Comparison of ENCODE assay signal across 1 cellular context in genomic region chr6:143510991-143511891, GRCh38.
TF ChIP-seq lines count a peak whose summit lies in the region.

FUCA2 (minus strand) TSS chr6:143511720; CDS start chr6:143511634, 86 bp downstream.

TF ChIP-seq in K562, 482 proteins besides CTCF, POLR2A, EP300 and RAD21 (continued from another document and continues in another):
- TF ChIP-seq ZNF609 (CRISPR knock-in tag; IDR thresholded peaks at IDR 0.05; ENCODE audit: borderline replicate concordance) (no peak; the same call in 1 of the 2 replicates), KDM2B (CRISPR knock-in tag; IDR thresholded peaks at IDR 0.05) (0 out of 2 replicates have a peak, but pooled peaks have one; percentile 39), ARID2 (IDR thresholded peaks at IDR 0.05) (no peak), HEY1 (CRISPR knock-in tag; IDR thresholded peaks at IDR 0.05; ENCODE audit: borderline replicate concordance) (no peak), E2F4 (CRISPR knock-in tag; IDR thresholded peaks at IDR 0.05; ENCODE audit: low read depth) (no peak; the same call in 1 of the 2 replicates), ZNF124 (CRISPR knock-in tag; IDR thresholded peaks at IDR 0.05) (no peak), E2F1 (CRISPR knock-in tag; IDR thresholded peaks at IDR 0.05) (no peak), STAT5B (CRISPR knock-in tag; IDR thresholded peaks at IDR 0.05) (no peak), GATA2 (CRISPR knock-in tag; IDR thresholded peaks at IDR 0.05) (no peak), PRPF4 (IDR thresholded peaks at IDR 0.05; ENCODE audit: insufficient read depth, low read depth, low read length, poor library complexity, severe bottlenecking) (peak; percentile 63), RBM15 (IDR thresholded peaks at IDR 0.05; ENCODE audit: insufficient read depth, low read length) (no peak), ZNF232 (CRISPR knock-in tag; IDR thresholded peaks at IDR 0.05) (peak; percentile 91), HES1 (IDR thresholded peaks at IDR 0.05; ENCODE audit: low read depth) (no peak), SP1 (CRISPR knock-in tag; IDR thresholded peaks at IDR 0.05) (peak; percentile 47; the same call in 1 of the 2 replicates), DMBX1 (CRISPR knock-in tag; IDR thresholded peaks at IDR 0.05; ENCODE audit: borderline replicate concordance) (no peak), KLF6 (CRISPR knock-in tag; IDR thresholded peaks at IDR 0.05; ENCODE audit: borderline replicate concordance) (no peak; the same call in 1 of the 2 replicates), PHB (CRISPR knock-in tag; IDR thresholded peaks at IDR 0.05) (0 out of 2 replicates have a peak, but pooled peaks have one; percentile 8), KLF16 (IDR thresholded peaks at IDR 0.05) (no peak), TEAD4 (IDR thresholded peaks at IDR 0.05; ENCODE audit: low read length) (no peak; the same call in 1 of the 2 replicates), TEAD4 (CRISPR knock-in tag; IDR thresholded peaks at IDR 0.05; ENCODE audit: borderline replicate concordance) (peak; percentile 76; the same call in 1 of the 2 replicates), HSF4 (CRISPR knock-in tag; IDR thresholded peaks at IDR 0.05; ENCODE audit: borderline replicate concordance) (no peak), NFRKB (IDR thresholded peaks at IDR 0.05; ENCODE audit: low read depth) (peak; percentile 75), CEBPB (tag; IDR thresholded peaks at IDR 0.05) (no peak), BCLAF1 (IDR thresholded peaks at IDR 0.05; ENCODE audit: borderline replicate concordance in 1 of 2, control insufficient read depth in 1 of 2, low read depth in 2 of 2, low read length in 1 of 2) (peak in 1 of 2 experiments; percentile 41; a peak in 1 of 4 replicates), SPI1 (IDR thresholded peaks at IDR 0.05; ENCODE audit: borderline replicate concordance, low read depth, low read length) (no peak), HINFP (tag; conservative IDR thresholded peaks at IDR 0.05; ENCODE audit: low read depth) (no peak), ZKSCAN8 (CRISPR knock-in tag; IDR thresholded peaks at IDR 0.05) (no peak), GABPA (tag; conservative IDR thresholded peaks at IDR 0.05; ENCODE audit: low read depth) (peak; percentile 86), PURB (CRISPR knock-in tag; IDR thresholded peaks at IDR 0.05; ENCODE audit: low read depth) (no peak), BRD9 (IDR thresholded peaks at IDR 0.05; ENCODE audit: low read depth, partially characterized antibody) (peak; percentile 29), U2AF1 (optimal IDR thresholded peaks at IDR 0.05; ENCODE audit: low read depth, low read length) (no peak), HMBOX1 (IDR thresholded peaks at IDR 0.05) (no peak; the same call in 1 of the 2 replicates), SAFB (IDR thresholded peaks at IDR 0.05; ENCODE audit: borderline replicate concordance, low read depth, low read length) (no peak), PREB (CRISPR knock-in tag; IDR thresholded peaks at IDR 0.05) (no peak), RUNX1 (IDR thresholded peaks at IDR 0.05; ENCODE audit: low read depth) (no peak), ZSCAN29 (IDR thresholded peaks at IDR 0.05) (no peak), CTBP1 (IDR thresholded peaks at IDR 0.05; ENCODE audit: borderline replicate concordance) (peak; percentile 71; the same call in 1 of the 2 replicates), MTA2 (IDR thresholded peaks at IDR 0.05; ENCODE audit: low read depth) (no peak; the same call in 1 of the 2 replicates), ZFX (CRISPR knock-in tag; IDR thresholded peaks at IDR 0.05) (peak; percentile 100), ZBTB12 (CRISPR knock-in tag; IDR thresholded peaks at IDR 0.05) (no peak), SOX6 (IDR thresholded peaks at IDR 0.05) (peak; percentile 54; the same call in 1 of the 2 replicates), PRMT5 (CRISPR knock-in tag; IDR thresholded peaks at IDR 0.05) (no peak), SAFB2 (IDR thresholded peaks at IDR 0.05; ENCODE audit: borderline replicate concordance, low read depth, low read length, severe bottlenecking) (no peak), THAP7 (CRISPR knock-in tag; IDR thresholded peaks at IDR 0.05) (peak; percentile 86), MCM7 (IDR thresholded peaks at IDR 0.05) (no peak), DPF2 (IDR thresholded peaks at IDR 0.05) (peak; percentile 46; the same call in 1 of the 2 replicates), ZBTB9 (CRISPR knock-in tag; IDR thresholded peaks at IDR 0.05) (peak; percentile 73; the same call in 1 of the 2 replicates), SRSF9 (IDR thresholded peaks at IDR 0.05; ENCODE audit: borderline replicate concordance, low read depth, low read length) (no peak), HLTF (IDR thresholded peaks at IDR 0.05) (no peak; the same call in 1 of the 2 replicates), PTRF (tag; IDR thresholded peaks at IDR 0.05) (no peak)
